In the genomic region with DNA sequence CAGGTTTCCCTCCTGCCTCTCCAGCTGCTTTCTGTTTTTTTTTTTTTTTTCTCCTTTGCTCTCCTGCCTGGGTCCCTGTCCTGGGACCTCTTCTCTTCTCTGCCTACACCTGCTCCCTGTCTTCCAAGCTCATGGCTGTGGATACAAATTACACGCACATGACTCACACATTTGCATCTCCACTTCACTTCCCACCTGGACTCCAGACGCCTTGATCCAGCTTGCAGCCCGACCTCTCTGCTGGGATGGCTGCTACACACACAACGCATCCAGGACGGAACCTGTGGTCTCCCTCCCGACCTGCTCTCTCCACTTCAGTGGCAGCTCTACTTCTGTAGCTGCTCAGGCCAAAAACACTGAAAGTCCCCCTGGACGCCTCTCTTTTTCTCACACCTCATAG, we compare ENCODE assay signal across 15 cellular contexts. TPM values are rescaled to one million over a fixed set of nuclear protein-coding genes. Genes with fewer than 3 reads are reported as not detected.
DNase-seq lines count a peak whose midpoint lies in the region.
"Had no signal": no experiment of that assay in that cellular context is flagged by ENCODE, and none has a peak within 500 bp of the region (broad histone marks: within the 10 kb centered on the region; RNA-seq: fewer than 3 reads in every experiment).

No MANE protein-coding gene starts in this region.

- H3K27me3 ChIP-seq in mesendoderm (ENCODE audit: insufficient read depth, low read length, poor library complexity): no peaks in the 10 kb centered on the region

- no peak overlapping the region for H3K9ac ChIP-seq in mesendoderm (ENCODE audit: low read length)

- no peak overlapping the region for H3K18ac ChIP-seq in mesendoderm (ENCODE audit: low read length)

- H4K8ac ChIP-seq in mesendoderm (ENCODE audit: low read depth, low read length): no peak overlapping the region

- H2BK5ac ChIP-seq in mesendoderm (ENCODE audit: low read length): no peak overlapping the region

- H2BK120ac ChIP-seq in mesendoderm (ENCODE audit: low read depth, low read length): no peak overlapping the region

- H3K4me3 ChIP-seq in mesendoderm (ENCODE audit: low read length): no peak overlapping the region
- H3K4me3 ChIP-seq: A549, GM12878 had no signal

- H3K4me1 ChIP-seq in mesendoderm (ENCODE audit: control insufficient read depth, low read depth, low read length): no peaks in the 10 kb centered on the region
- H3K4me1 ChIP-seq: A549 had no signal

- no peaks in the 10 kb centered on the region for H3K79me2 ChIP-seq in mesendoderm (ENCODE audit: control insufficient read depth, insufficient read depth, low read length)

- no peak overlapping the region for H3K4ac ChIP-seq in mesendoderm (ENCODE audit: low read depth, low read length)

- DNase-seq in NCI-H2029 (lab: John Stamatoyannopoulos, UW) (peak; percentile 47), NCI-H2029 treated with DMSO at 0.1 percent for 48 hours (lab: John Stamatoyannopoulos, UW) (no peak), Daoy (ENCODE audit: low read depth) (peak; percentile 15), NCI-H526 treated with DMSO at 0.1 percent for 48 hours (lab: John Stamatoyannopoulos, UW) (peak; percentile 83), mesendoderm (peak; percentile 56), mucosa of gallbladder (ENCODE audit: low spot score) (no peak), COLO829 (ENCODE audit: low spot score) (no peak)
- DNase-seq: AML-193; CD4-positive, CD25-positive, alpha-beta regulatory T cell; NCI-H2227 treated with DMSO at 0.1 percent for 48 hours; NCI-H774 had no signal

- no peak overlapping the region for H2BK15ac ChIP-seq in mesendoderm (replicated peaks; ENCODE audit: low read depth)

- H3K23ac ChIP-seq in mesendoderm (ENCODE audit: low read length): no peak overlapping the region

- H3K79me1 ChIP-seq in mesendoderm (ENCODE audit: low read length): no peaks in the 10 kb centered on the region

- H3K56ac ChIP-seq in mesendoderm (ENCODE audit: low read length): no peak overlapping the region

- no peaks in the 10 kb centered on the region for H3K36me3 ChIP-seq in mesendoderm (ENCODE audit: control insufficient read depth, insufficient read depth, low read length)

- H3K27ac ChIP-seq in mesendoderm (ENCODE audit: low read depth, low read length): no peak overlapping the region
- H3K27ac ChIP-seq: A549 had no signal

- no CpG with 5 or more reads among the region's 7 CpGs for WGBS in mesendoderm (ENCODE audit: extremely low coverage, insufficient coverage, low lambda C conversion rate)

- no peak overlapping the region for H3K4me2 ChIP-seq in mesendoderm (ENCODE audit: low read length)
- H3K4me2 ChIP-seq: A549 had no signal

- no peak overlapping the region for H4K5ac ChIP-seq in mesendoderm (ENCODE audit: low read length)

- H2AK5ac ChIP-seq in mesendoderm (ENCODE audit: low read length): no peak overlapping the region

RNA-seq across cellular contexts. Expression of gene B3GALT5, which starts 44.4 kb away (rescaled TPM):
- total RNA-seq in Daoy (2014; rRNA removed; shearing (Covaris generic)): 0.57 and 1.8 TPM in 2 replicates
- polyA plus RNA-seq in mesendoderm (2013, experiment 1 of 2): 4.1 TPM
- polyA plus RNA-seq in mesendoderm (2013, experiment 2 of 2): 4.8 TPM
- 48.7 TPM for total RNA-seq in mucosa of gallbladder
- total RNA-seq: CD4-positive, CD25-positive, alpha-beta regulatory T cell; G401 had no signal
- polyA plus RNA-seq: CD4-positive, CD25-positive, alpha-beta regulatory T cell; IgD-negative memory B cell had no signal

Comparison
In these comparisons a context has a peak if more than half of its experiments do, and no peak if none do; other contexts are left out.
1. DNase-seq: peak in NCI-H2029 (single experiment), Daoy (single experiment), NCI-H526 treated with DMSO at 0.1 percent for 48 hours (single experiment) and mesendoderm (single experiment); none in NCI-H2029 treated with DMSO at 0.1 percent for 48 hours (single experiment), mucosa of gallbladder (single experiment) and COLO829 (single experiment).
2. RNA of gene B3GALT5, which starts 44.4 kb away (total RNA-seq): 48.7 TPM in mucosa of gallbladder (single experiment); 0.57 to 1.8 TPM in Daoy; every median in the first group is over 10 times any median in the second.